Comparison of ENCODE assay signal across 18 cellular contexts in the genomic region with DNA sequence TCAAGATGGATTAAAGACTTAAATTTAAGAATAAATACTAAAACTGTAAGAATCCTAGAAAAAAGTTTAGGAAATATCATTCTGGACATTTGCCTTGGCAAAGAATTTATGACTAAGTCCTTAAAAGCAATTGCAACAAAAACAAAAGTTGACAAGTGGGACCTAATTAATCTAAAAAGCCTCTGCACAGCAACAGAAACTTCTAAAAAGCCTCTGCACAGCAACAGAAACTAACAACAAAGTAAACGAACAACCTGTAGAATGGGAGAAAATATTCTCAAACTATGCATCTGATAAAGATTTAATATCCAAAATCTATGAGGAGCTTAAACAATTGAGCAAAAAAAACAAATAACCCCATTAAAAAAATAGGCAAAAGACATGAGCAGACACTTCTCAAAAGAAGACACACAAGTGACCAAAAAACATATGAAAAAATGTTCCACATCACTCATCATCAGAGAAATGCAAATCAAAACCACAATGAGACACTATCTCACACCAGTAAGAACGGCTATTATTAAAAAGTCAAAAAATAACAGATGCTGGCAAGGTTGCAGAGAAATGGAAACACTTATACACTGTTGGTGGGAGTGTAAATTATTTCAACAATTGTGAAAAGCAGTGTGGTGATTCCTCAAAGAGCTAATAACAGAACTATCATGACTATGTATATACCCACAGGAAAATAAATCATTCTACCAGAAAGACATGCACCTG. TPM values are rescaled to one million over a fixed set of nuclear protein-coding genes. Genes with fewer than 3 reads are reported as not detected.
DNase-seq lines count a peak whose midpoint lies in the region; ATAC-seq lines count a peak whose summit lies in the region.
"Had no signal": no experiment of that assay in that cellular context is flagged by ENCODE, and none has a peak within 500 bp of the region (broad histone marks: within the 10 kb centered on the region; RNA-seq: fewer than 3 reads in every experiment).

No MANE protein-coding gene starts in this region.

- H3K27ac Mint-ChIP-seq in activated T-helper 17 cell treated with anti-CD3 and anti-CD28 coated beads, Interleukin-2, amount 50 U/mL, for 72 hours = no peak overlapping the region

- no peaks in the 10 kb centered on the region for H3K27me3 ChIP-seq in effector memory CD4-positive, alpha-beta T cell (replicated peaks; ENCODE audit: control insufficient read depth, insufficient read depth, low read length, poor library complexity, severe bottlenecking)
- H3K27me3 ChIP-seq: SJSA1, stomach had no signal

- H3K4me1 ChIP-seq in effector memory CD4-positive, alpha-beta T cell (ENCODE audit: control insufficient read depth, insufficient read depth, low read length, poor library complexity, severe bottlenecking) = no peaks in the 10 kb centered on the region
- H3K4me1 ChIP-seq: SJSA1, stomach had no signal

- H3K9me3 ChIP-seq in effector memory CD4-positive, alpha-beta T cell (ENCODE audit: control insufficient read depth, low read length) = no peaks in the 10 kb centered on the region
- H3K9me3 ChIP-seq: SJSA1, stomach had no signal

- ATAC-seq in GM18858 (IDR thresholded peaks at IDR 0.05; ENCODE audit: unreplicated experiment) = peak; percentile 69
- ATAC-seq in GM21390 (IDR thresholded peaks at IDR 0.05; ENCODE audit: unreplicated experiment) = peak; percentile 65
- ATAC-seq in HG02938 (IDR thresholded peaks at IDR 0.05; ENCODE audit: unreplicated experiment) = peak; percentile 68
- ATAC-seq in HG03521 (IDR thresholded peaks at IDR 0.05; ENCODE audit: unreplicated experiment) = peak; percentile 58
- ATAC-seq in activated T-helper 17 cell treated with anti-CD3 and anti-CD28 coated beads, Interleukin-2, amount 50 U/mL, for 72 hours (replicated peaks) = no peak

- H3K27me3 Mint-ChIP-seq in activated T-helper 17 cell treated with anti-CD3 and anti-CD28 coated beads, Interleukin-2, amount 50 U/mL, for 72 hours = no peaks in the 10 kb centered on the region

- no peak overlapping the region for H3K27ac ChIP-seq in effector memory CD4-positive, alpha-beta T cell (ENCODE audit: insufficient read depth, low read length, poor library complexity, severe bottlenecking)
- H3K27ac ChIP-seq: SJSA1, stomach, WERI-Rb-1 had no signal

- H3K36me3 Mint-ChIP-seq in activated T-helper 17 cell treated with anti-CD3 and anti-CD28 coated beads, Interleukin-2, amount 50 U/mL, for 72 hours (ENCODE audit: low read depth) = no peaks in the 10 kb centered on the region

- no peak for DNase-seq in effector memory CD4-positive, alpha-beta T cell
- no peak for DNase-seq in GOT3 (lab: John Stamatoyannopoulos, UW)
- DNase-seq in SW 1271 (lab: John Stamatoyannopoulos, UW) = no peak
- DNase-seq: activated T-cell treated with anti-CD3 and anti-CD28 coated beads, Interleukin-2, amount 50 U/mL, for 1 hour; AML-193; foreskin melanocyte; IMR-90; kidney glomerular epithelial cell; NCI-H1694 treated with DMSO at 0.1 percent for 48 hours; retina; stomach; WERI-Rb-1 had no signal

- H3K9me3 Mint-ChIP-seq in activated T-helper 17 cell treated with anti-CD3 and anti-CD28 coated beads, Interleukin-2, amount 50 U/mL, for 72 hours = no peaks in the 10 kb centered on the region

- no peaks in the 10 kb centered on the region for H3K36me3 ChIP-seq in effector memory CD4-positive, alpha-beta T cell (ENCODE audit: control insufficient read depth, insufficient read depth, low read length)
- H3K36me3 ChIP-seq: SJSA1, stomach, WERI-Rb-1 had no signal

- no peak overlapping the region for H3K4me3 Mint-ChIP-seq in activated T-helper 17 cell treated with anti-CD3 and anti-CD28 coated beads, Interleukin-2, amount 50 U/mL, for 72 hours

- no peaks in the 10 kb centered on the region for H3K4me1 Mint-ChIP-seq in activated T-helper 17 cell treated with anti-CD3 and anti-CD28 coated beads, Interleukin-2, amount 50 U/mL, for 72 hours

- no peak overlapping the region for H3K4me3 ChIP-seq in effector memory CD4-positive, alpha-beta T cell (ENCODE audit: insufficient read depth, low read depth, low read length, poor library complexity, severe bottlenecking)
- H3K4me3 ChIP-seq: SJSA1, stomach had no signal

RNA-seq across cellular contexts. Expression of gene OPRPN, which starts 5.5 kb away (rescaled TPM):
- not detected for total RNA-seq in activated T-helper 17 cell treated with anti-CD3 and anti-CD28 coated beads, Interleukin-2, amount 50 U/mL, for 72 hours
- total RNA-seq: IMR-90, SJSA1, stomach had no signal

RNA-seq across cellular contexts. Expression of gene SMR3B, which starts 9.3 kb away (rescaled TPM):
- total RNA-seq in activated T-helper 17 cell treated with anti-CD3 and anti-CD28 coated beads, Interleukin-2, amount 50 U/mL, for 72 hours = not detected
- total RNA-seq: IMR-90, SJSA1, stomach had no signal

RNA-seq across cellular contexts. Expression of gene SMR3A, which starts 31.7 kb away (rescaled TPM):
- not detected for total RNA-seq in activated T-helper 17 cell treated with anti-CD3 and anti-CD28 coated beads, Interleukin-2, amount 50 U/mL, for 72 hours
- total RNA-seq: IMR-90, SJSA1, stomach had no signal

RNA-seq across cellular contexts. Expression of gene CABS1, which starts 57.4 kb away (rescaled TPM):
- not detected for total RNA-seq in activated T-helper 17 cell treated with anti-CD3 and anti-CD28 coated beads, Interleukin-2, amount 50 U/mL, for 72 hours
- total RNA-seq: IMR-90, SJSA1, stomach had no signal
